In the genomic region with DNA sequence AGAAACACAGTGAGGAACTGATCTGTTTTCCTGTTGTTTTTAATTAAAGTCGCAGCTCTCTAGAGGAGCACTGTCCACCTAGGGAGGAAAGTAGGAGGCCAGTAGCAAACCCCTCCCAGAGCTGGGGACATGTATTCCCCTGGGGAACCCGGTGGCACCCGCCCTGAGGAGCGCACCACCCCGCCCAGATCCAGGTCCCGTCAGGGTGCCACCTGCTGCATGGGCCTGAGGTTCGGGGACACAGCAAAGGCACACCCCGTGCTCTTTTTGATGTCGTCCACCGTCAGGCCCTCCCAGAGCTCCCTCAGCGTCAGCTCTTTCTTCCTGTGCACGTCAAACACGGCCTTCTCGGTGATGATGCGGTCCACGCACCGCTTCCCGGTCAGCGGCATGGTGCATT, we compare ENCODE assay signal across 4 cellular contexts. TPM values are rescaled to one million over a fixed set of nuclear protein-coding genes. Genes with fewer than 3 reads are reported as not detected.
"Had no signal": no experiment of that assay in that cellular context is flagged by ENCODE, and none has a peak within 500 bp of the region (broad histone marks: within the 10 kb centered on the region; RNA-seq: fewer than 3 reads in every experiment).

No MANE protein-coding gene starts in this region.

RNA-seq across cellular contexts. Expression of gene OXCT2, which starts 1.6 kb away (rescaled TPM):
- total RNA-seq: naive thymus-derived CD8-positive, alpha-beta T cell; skeletal muscle tissue; vagina had no signal
- polyA plus RNA-seq: naive thymus-derived CD8-positive, alpha-beta T cell; neural cell had no signal
